Comparison of ENCODE assay signal across 8 cellular contexts in the genomic region with DNA sequence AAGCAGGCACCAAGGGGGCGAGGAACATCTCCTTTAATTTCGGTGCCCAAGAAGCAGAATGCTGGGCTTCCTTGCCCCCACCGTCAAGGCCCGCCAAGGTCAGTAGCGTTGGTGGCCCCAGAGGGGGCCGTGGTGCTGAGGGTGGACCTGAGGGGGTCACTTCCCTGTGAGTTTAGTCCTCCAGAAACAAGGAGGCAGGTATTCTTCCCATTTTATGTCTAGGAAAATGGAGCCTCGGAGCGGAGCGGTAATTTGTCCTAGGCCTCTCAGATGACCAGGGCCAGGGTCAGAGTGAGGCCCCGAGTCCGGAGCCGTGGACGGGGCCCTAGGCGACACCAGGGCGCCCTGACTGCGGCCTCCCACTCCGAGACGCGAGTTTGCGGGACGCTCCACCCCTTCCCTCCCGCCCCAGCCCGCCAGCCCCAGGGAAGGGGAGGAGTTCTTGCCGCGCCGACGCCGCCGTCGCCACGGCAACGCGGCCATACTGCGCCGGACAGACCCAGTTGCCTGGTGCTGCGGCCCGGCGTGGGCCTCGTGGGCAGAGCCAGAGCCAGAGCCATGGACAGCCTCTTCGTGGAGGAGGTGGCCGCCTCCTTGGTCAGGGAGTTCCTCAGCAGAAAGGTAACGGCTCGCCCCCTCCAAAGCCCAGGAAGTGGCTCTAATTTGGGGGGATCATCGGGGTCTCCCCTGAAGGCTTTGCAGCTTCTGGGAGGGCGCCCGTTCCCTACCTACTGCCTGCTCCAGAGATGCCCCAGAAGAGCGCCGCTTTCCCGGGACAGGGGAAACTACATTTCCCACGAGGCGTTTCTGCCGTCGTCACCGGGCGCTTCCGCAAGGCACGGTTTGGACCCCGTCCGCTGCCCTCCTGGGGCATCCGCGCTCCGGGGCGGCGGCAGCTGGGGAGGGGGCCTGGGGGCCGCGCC. TPM values are rescaled to one million over a fixed set of nuclear protein-coding genes. Genes with fewer than 3 reads are reported as not detected.
DNase-seq lines count a peak whose midpoint lies in the region; ATAC-seq and TF ChIP-seq lines count a peak whose summit lies in the region.

TSS of gene MINDY4 (plus strand) at position 482 of the 923 bp plus-strand sequence. CDS start at position 559, 77 bp downstream.

- H3K9me3 ChIP-seq in BLaER1 treated with 17β-estradiol and CSF1 and Interleukin-3, amounts not matched to agents 10 nM and 100 nM (replicated peaks in 1 of 11) = no peaks in the 10 kb centered on the region
- H3K9me3 ChIP-seq in esophagus squamous epithelium (no peaks in the 10 kb centered on the region), muscle layer of duodenum (ENCODE audit: control insufficient read depth in 1 of 2, low read length in 2 of 2) (no peaks in the 10 kb centered on the region)

- TF ChIP-seq POLR2A in esophagus squamous epithelium (IDR thresholded peaks at IDR 0.05) = peak in 1 of 4 donors; percentile 26

- H3K4me1 ChIP-seq in BLaER1 treated with 17β-estradiol and CSF1 and Interleukin-3, amounts not matched to agents 10 nM and 100 nM = peaks cover 6 to 16% (median 11%) of the 10 kb centered on the region in 10 experiments; a peak in 19 of 20 replicates
- H3K4me1 ChIP-seq in esophagus squamous epithelium = peaks cover 0 to 27% (median 8%) of the 10 kb centered on the region in 3 donors
- peaks cover 0 to 5% of the 10 kb centered on the region in 2 donors for H3K4me1 ChIP-seq in muscle layer of duodenum (ENCODE audit: control insufficient read depth in 1 of 2, insufficient read depth in 2 of 2, low read length in 2 of 2)

- TF ChIP-seq CTCF in esophagus squamous epithelium (IDR thresholded peaks at IDR 0.05) = no peak

- peak within 1 kb of the TSS; percentile 82 to 96 (median 91) for H3K4me2 ChIP-seq in BLaER1 treated with 17β-estradiol and CSF1 and Interleukin-3, amounts not matched to agents 10 nM and 100 nM

- H3K27ac ChIP-seq in BLaER1 treated with 17β-estradiol and CSF1 and Interleukin-3, amounts not matched to agents 10 nM and 100 nM = peak within 1 kb of the TSS in 10 of 11 experiments; percentile 61 to 84 (median 76); a peak in 20 of 22 replicates
- H3K27ac ChIP-seq in esophagus squamous epithelium (peak within 1 kb of the TSS; percentile 73 to 87 (median 82)), muscle layer of duodenum (ENCODE audit: low read length) (peak within 1 kb of the TSS; percentile 42)

- intact Hi-C loops in esophagus squamous epithelium (cut with DNase I) = no loop called here

- H3K27me3 ChIP-seq in BLaER1 treated with 17β-estradiol and CSF1 and Interleukin-3, amounts not matched to agents 10 nM and 100 nM = no peaks in the 10 kb centered on the region
- H3K27me3 ChIP-seq in esophagus squamous epithelium (no peaks in the 10 kb centered on the region), muscle layer of duodenum (ENCODE audit: low read depth, low read length) (no peaks in the 10 kb centered on the region)

- H3K4me3 ChIP-seq in BLaER1 treated with 17β-estradiol and CSF1 and Interleukin-3, amounts not matched to agents 10 nM and 100 nM = peak within 1 kb of the TSS; percentile 78 to 95 (median 81)
- peak within 1 kb of the TSS; percentile 72 to 97 (median 81) for H3K4me3 ChIP-seq in esophagus squamous epithelium
- H3K4me3 ChIP-seq in muscle layer of duodenum (ENCODE audit: low read depth in 1 of 2, low read length in 2 of 2) = peak within 1 kb of the TSS; percentile 83 to 84

- DNase-seq in OCI-M1 (lab: John Stamatoyannopoulos, UW) (peak; percentile 59), activated T-helper 1 cell treated with Interleukin-2 at 50 U/mL for 16 hours (ENCODE audit: low read depth) (peak; percentile 48), esophagus squamous epithelium (lab: John Stamatoyannopoulos, UW) (no peak)
- peak; percentile 22 to 59 for DNase-seq in stimulated activated CD8-positive, alpha-beta memory T cell treated with anti-CD3 and anti-CD28 coated beads, Interleukin-7, amount 100 ng/mL, for 4 hours (ENCODE audit: low read depth in 2 of 2)

- no peaks in the 10 kb centered on the region; a peak in 1 of 22 replicates for H4K20me1 ChIP-seq in BLaER1 treated with 17β-estradiol and CSF1 and Interleukin-3, amounts not matched to agents 10 nM and 100 nM

- peak within 1 kb of the TSS; percentile 73 to 86 (median 82) for H3K9ac ChIP-seq in BLaER1 treated with 17β-estradiol and CSF1 and Interleukin-3, amounts not matched to agents 10 nM and 100 nM

- WGBS in esophagus squamous epithelium, 2 donors = 63 to 100% methylated on average over 1 to 5 of the region's 66 CpGs

- peak; percentile 92 for ATAC-seq in GM19438 (IDR thresholded peaks at IDR 0.05; ENCODE audit: low read depth, unreplicated experiment)
- peak; percentile 76 for ATAC-seq in HG03565 (IDR thresholded peaks at IDR 0.05; ENCODE audit: unreplicated experiment)

- H3K36me3 ChIP-seq in BLaER1 treated with 17β-estradiol and CSF1 and Interleukin-3, amounts not matched to agents 10 nM and 100 nM = no peaks in the 10 kb centered on the region
- H3K36me3 ChIP-seq in esophagus squamous epithelium (no peaks in the 10 kb centered on the region), muscle layer of duodenum (ENCODE audit: control insufficient read depth in 1 of 2, insufficient read depth in 2 of 2, low read length in 2 of 2) (no peaks in the 10 kb centered on the region)

RNA-seq across cellular contexts. Expression of gene MINDY4, which starts in this region (rescaled TPM):
- total RNA-seq in esophagus squamous epithelium = 1 to 10 TPM; 2.5 to 6.3 (median 3.3) TPM
